In genomic region chr18:58221060-58221725, GRCh38 we compare ENCODE assay signal across 10 cellular contexts.
DNase-seq lines count a peak whose midpoint lies in the region; ATAC-seq and TF ChIP-seq lines count a peak whose summit lies in the region.
"Had no signal": no experiment of that assay in that cellular context is flagged by ENCODE, and none has a peak within 500 bp of the region (broad histone marks: within the 10 kb centered on the region; RNA-seq: fewer than 3 reads in every experiment).

No MANE protein-coding gene starts in this region.

- WGBS in HUES64 = 67% methylated on average over 12 of the region's 12 CpGs
- 6% methylated on average over 11 of the region's 12 CpGs for WGBS in mammary epithelial cell (ENCODE audit: low coverage, missing lambda C conversion rate)
- WGBS in aorta, 2 donors = 94% methylated on average over 12 of the region's 12 CpGs

- no peak overlapping the region; the same call in 1 of the 2 replicates for H3K9ac ChIP-seq in HUES64 (ENCODE audit: low read depth, low read length)
- peak overlapping the region; percentile 100 for H3K9ac ChIP-seq in mammary epithelial cell (ENCODE audit: insufficient read depth, low read length)
- H3K9ac ChIP-seq: BLaER1 had no signal

- intact Hi-C loops in mammary epithelial cell (cut with micrococcal nuclease) = loop anchor here (1.0 kb wide), 1 partner anchor 25 kb away; no protein-coding TSS in a partner anchor
- intact Hi-C loops in left lung (cut with DNase I) = no loop called here
- intact Hi-C loops in aorta (cut with DNase I) = no loop called here

- no peaks in the 10 kb centered on the region for H4K20me1 ChIP-seq in mammary epithelial cell (ENCODE audit: insufficient read depth, low read length)
- H4K20me1 ChIP-seq: BLaER1 had no signal

- no TSS peak for BruUV-seq in mammary epithelial cell (replicated peaks; lab: Mats Ljungman, UMichigan)

- no peaks in the 10 kb centered on the region for H3K36me3 Mint-ChIP-seq in activated naive CD4-positive, alpha-beta T cell treated with anti-CD3 and anti-CD28 coated beads, Interleukin-2, amount 10 ng/mL, durations not matched to agents 7 days and 5 days

- H3K4me1 Mint-ChIP-seq in activated naive CD4-positive, alpha-beta T cell treated with anti-CD3 and anti-CD28 coated beads, Interleukin-2, amount 10 ng/mL, durations not matched to agents 7 days and 5 days = no peaks in the 10 kb centered on the region

- dilution Hi-C loops in mammary epithelial cell (cut with HindIII; ENCODE audit: low sequenced_read_pairs) = loop anchor here (5.0 kb wide), 2 partner anchors 34 to 66 kb away; no protein-coding TSS in a partner anchor

- peak overlapping the region; percentile 64 for H3K4me3 ChIP-seq in ACC112 (ENCODE audit: low read depth, low read length)
- H3K4me3 ChIP-seq in HUES64 (ENCODE audit: low read length) = peak overlapping the region; percentile 22; the same call in 1 of the 2 replicates
- peak overlapping the region; percentile 71 to 96 (median 93) for H3K4me3 ChIP-seq in mammary epithelial cell (replicated peaks in 1 of 3; ENCODE audit: insufficient read depth in 1 of 3, low read depth in 2 of 3, low read length in 3 of 3)
- peak overlapping the region; percentile 21 to 28 for H3K4me3 ChIP-seq in left lung
- no peak overlapping the region for H3K4me3 ChIP-seq in aorta (ENCODE audit: low read length in 2 of 2)
- H3K4me3 ChIP-seq: BLaER1 had no signal

- CTCF ChIA-PET in mammary epithelial cell (lab: Charles Lee; ENCODE audit: low non-redundant PET) = interaction anchor here (0.7 kb wide), 1 partner anchor 26 kb away, joined by 3 read pairs; no protein-coding TSS in a partner anchor
- CTCF ChIA-PET in activated naive CD4-positive, alpha-beta T cell treated with anti-CD3 and anti-CD28 coated beads, Interleukin-2, amount 10 ng/mL, durations not matched to agents 7 days and 5 days (lab: Charles Lee) = no interaction called here

- H2AFZ ChIP-seq in ACC112 (ENCODE audit: low read length, unreplicated experiment) (no peak overlapping the region), mammary epithelial cell (ENCODE audit: low read depth, low read length) (no peak overlapping the region)

- peak; percentile 70 for ATAC-seq in left lung
- ATAC-seq in aorta (ENCODE audit: low FRiP score) = no peak

- no peak overlapping the region for H3K4me3 Mint-ChIP-seq in activated naive CD4-positive, alpha-beta T cell treated with anti-CD3 and anti-CD28 coated beads, Interleukin-2, amount 10 ng/mL, durations not matched to agents 7 days and 5 days

- H3K27me3 ChIP-seq in ACC112 (ENCODE audit: insufficient read depth, low read length) = no peaks in the 10 kb centered on the region
- H3K27me3 ChIP-seq in HUES64 (ENCODE audit: insufficient read depth, low read length) = no peaks in the 10 kb centered on the region
- H3K27me3 ChIP-seq in mammary epithelial cell (ENCODE audit: insufficient read depth, low read length) = no peaks in the 10 kb centered on the region
- H3K27me3 ChIP-seq in left lung = no peaks in the 10 kb centered on the region
- H3K27me3 ChIP-seq in aorta (ENCODE audit: control insufficient read depth in 1 of 2, insufficient read depth in 2 of 2, low read length in 1 of 2) = no peaks in the 10 kb centered on the region
- H3K27me3 ChIP-seq: BLaER1 had no signal

- H3K4me2 ChIP-seq in mammary epithelial cell (ENCODE audit: insufficient read depth, low read depth, low read length) = peak overlapping the region; percentile 82
- H3K4me2 ChIP-seq: BLaER1 had no signal

- peaks cover 15% of the 10 kb centered on the region for H3K27me3 Mint-ChIP-seq in activated naive CD4-positive, alpha-beta T cell treated with anti-CD3 and anti-CD28 coated beads, Interleukin-2, amount 10 ng/mL, durations not matched to agents 7 days and 5 days

- H3K27ac ChIP-seq in ACC112 (ENCODE audit: low read depth, low read length) = peak overlapping the region; percentile 92
- peak overlapping the region; percentile 14 for H3K27ac ChIP-seq in HUES64 (ENCODE audit: low read depth, low read length)
- peak overlapping the region; percentile 99 for H3K27ac ChIP-seq in mammary epithelial cell (ENCODE audit: insufficient read depth, low read depth, low read length)
- H3K27ac ChIP-seq in left lung = peak overlapping the region; percentile 79 to 86
- H3K27ac ChIP-seq in aorta (ENCODE audit: low read depth in 1 of 2, low read length in 2 of 2) = no peak overlapping the region
- H3K27ac ChIP-seq: BLaER1 had no signal

- in situ Hi-C loops in mammary epithelial cell (cut with MboI; ENCODE audit: low sequenced_read_pairs in 2 of 2) = no loop called here

- no peak for TF ChIP-seq CTCF in mammary epithelial cell (conservative IDR thresholded peaks at IDR 0.05 in 1 of 2, IDR thresholded peaks at IDR 0.05 in 1 of 2; ENCODE audit: extremely low read depth in 1 of 2, insufficient read depth in 1 of 2, low read depth in 1 of 2, low read length in 2 of 2)
- no peak for TF ChIP-seq CTCF in left lung (IDR thresholded peaks at IDR 0.05)

- no peaks in the 10 kb centered on the region for H3K36me3 ChIP-seq in ACC112 (ENCODE audit: insufficient read depth, low read length)
- H3K36me3 ChIP-seq in HUES64 (ENCODE audit: insufficient read depth, low read length) = no peaks in the 10 kb centered on the region
- no peaks in the 10 kb centered on the region for H3K36me3 ChIP-seq in mammary epithelial cell (ENCODE audit: insufficient read depth, low read length)
- H3K36me3 ChIP-seq in left lung = no peaks in the 10 kb centered on the region
- H3K36me3 ChIP-seq in aorta (ENCODE audit: control insufficient read depth in 1 of 2, insufficient read depth in 2 of 2, low read length in 1 of 2) = no peaks in the 10 kb centered on the region
- H3K36me3 ChIP-seq: BLaER1 had no signal

- H3K27ac Mint-ChIP-seq in activated naive CD4-positive, alpha-beta T cell treated with anti-CD3 and anti-CD28 coated beads, Interleukin-2, amount 10 ng/mL, durations not matched to agents 7 days and 5 days = no peak overlapping the region

- no peaks in the 10 kb centered on the region for H3K9me3 Mint-ChIP-seq in activated naive CD4-positive, alpha-beta T cell treated with anti-CD3 and anti-CD28 coated beads, Interleukin-2, amount 10 ng/mL, durations not matched to agents 7 days and 5 days

- peaks cover 74% of the 10 kb centered on the region for H3K4me1 ChIP-seq in ACC112 (ENCODE audit: control insufficient read depth, insufficient read depth, low read length, unreplicated experiment)
- H3K4me1 ChIP-seq in HUES64 (ENCODE audit: insufficient read depth, low read length) = peaks cover 70% of the 10 kb centered on the region
- H3K4me1 ChIP-seq in mammary epithelial cell (ENCODE audit: insufficient read depth, low read length) = peaks cover 61% of the 10 kb centered on the region
- peaks cover 0 to 35% of the 10 kb centered on the region in 2 donors for H3K4me1 ChIP-seq in left lung
- H3K4me1 ChIP-seq in aorta (ENCODE audit: control insufficient read depth in 1 of 2, insufficient read depth in 2 of 2, low read length in 2 of 2) = no peaks in the 10 kb centered on the region

- H3K79me2 ChIP-seq in ACC112 (ENCODE audit: control insufficient read depth, insufficient read depth, low read length, unreplicated experiment) (peaks cover 17% of the 10 kb centered on the region), mammary epithelial cell (ENCODE audit: insufficient read depth, low read length) (peaks cover 95% of the 10 kb centered on the region)

- H3K9me3 ChIP-seq in HUES64 (ENCODE audit: insufficient read depth, low read depth, low read length) (no peaks in the 10 kb centered on the region), mammary epithelial cell (replicated peaks; ENCODE audit: insufficient read depth, low read length) (no peaks in the 10 kb centered on the region), left lung (no peaks in the 10 kb centered on the region), aorta (ENCODE audit: control insufficient read depth, low read length) (no peaks in the 10 kb centered on the region)
- H3K9me3 ChIP-seq: BLaER1 had no signal

- peak; percentile 98 for DNase-seq in mammary epithelial cell
- DNase-seq in left lung = peak in 1 of 2 donors; percentile 58
- no peak for DNase-seq in DMS79 treated with DMSO at 0.1 percent for 48 hours (lab: John Stamatoyannopoulos, UW)
- DNase-seq in activated CD4-positive, alpha-beta T cell treated with anti-CD3 and anti-CD28 coated beads for 48 hours = no peak
- no peak for DNase-seq in activated naive CD4-positive, alpha-beta T cell treated with anti-CD3 and anti-CD28 coated beads, Interleukin-2, amount 10 ng/mL, durations not matched to agents 7 days and 5 days
- no peak for DNase-seq in aorta
- DNase-seq: activated CD4-positive, alpha-beta T cell treated with anti-CD3 and anti-CD28 coated beads, Interleukin-2, amount 50 U/mL, for 1 hour had no signal

Comparison
In these comparisons a context has a peak if more than half of its experiments do, and no peak if none do; other contexts are left out.
1. H3K27ac ChIP-seq: peak in ACC112 (single experiment), HUES64 (single experiment), mammary epithelial cell (single experiment) and left lung (2 of 2); none in aorta (0 of 2).
2. H3K4me3 ChIP-seq: peak in ACC112 (single experiment), HUES64 (single experiment), mammary epithelial cell (3 of 3) and left lung (2 of 2); none in aorta (0 of 2).